12 cellular contexts compared by ENCODE assay signal in genomic region chr11:129234978-129235377, GRCh38. TPM values are rescaled to one million over a fixed set of nuclear protein-coding genes. Genes with fewer than 3 reads are reported as not detected.
DNase-seq lines count a peak whose midpoint lies in the region; ATAC-seq and TF ChIP-seq lines count a peak whose summit lies in the region.
"Had no signal": no experiment of that assay in that cellular context is flagged by ENCODE, and none has a peak within 500 bp of the region (broad histone marks: within the 10 kb centered on the region; RNA-seq: fewer than 3 reads in every experiment).

No MANE protein-coding gene starts in this region.

- no peak overlapping the region for H3K4me3 ChIP-seq in body of pancreas
- no peak overlapping the region for H3K4me3 ChIP-seq in right lobe of liver
- no peak overlapping the region for H3K4me3 ChIP-seq in foreskin fibroblast (ENCODE audit: low read depth in 1 of 2, low read length in 2 of 2)

- H3K27ac ChIP-seq in body of pancreas (peak overlapping the region in 1 of 4 donors; percentile 9), right lobe of liver (no peak overlapping the region)
- H3K27ac ChIP-seq: 22Rv1 had no signal

- 40 to 46% methylated on average over 5 of the region's 5 CpGs for WGBS in body of pancreas, 2 donors
- 37% methylated on average over 5 of the region's 5 CpGs for WGBS in right lobe of liver (ENCODE audit: insufficient coverage, low coverage, low lambda C conversion rate, missing lambda C conversion rate)

- no peak for TF ChIP-seq CTCF in body of pancreas (IDR thresholded peaks at IDR 0.05)
- no peak for TF ChIP-seq CTCF in right lobe of liver (IDR thresholded peaks at IDR 0.05)
- TF ChIP-seq CTCF in foreskin fibroblast (IDR thresholded peaks at IDR 0.05; ENCODE audit: low read depth, low read length) = no peak

- no peaks in the 10 kb centered on the region for H3K27me3 ChIP-seq in body of pancreas
- H3K27me3 ChIP-seq in right lobe of liver = no peaks in the 10 kb centered on the region

- intact Hi-C loops in body of pancreas (cut with DNase I) = no loop called here
- intact Hi-C loops in right lobe of liver (cut with DNase I) = loop anchor here in 1 of 2 donors (5.0 kb wide), 1 partner anchor 92 kb away; no protein-coding TSS in a partner anchor

- TF ChIP-seq POLR2A in body of pancreas (IDR thresholded peaks at IDR 0.05) = no peak
- TF ChIP-seq POLR2A in right lobe of liver (IDR thresholded peaks at IDR 0.05) = no peak

- DNase-seq in DMS53 (lab: John Stamatoyannopoulos, UW) (peak; percentile 37), DMS53 treated with DMSO at 0.1 percent for 48 hours (lab: John Stamatoyannopoulos, UW; ENCODE audit: unreplicated experiment) (no peak), COLO668 (lab: John Stamatoyannopoulos, UW; ENCODE audit: unreplicated experiment) (peak; percentile 7), body of pancreas (peak in 1 of 4 donors; percentile 8), right lobe of liver (no peak), foreskin fibroblast (no peak)
- no peak for DNase-seq in activated CD8-positive, alpha-beta memory T cell treated with anti-CD3 and anti-CD28 coated beads, Interleukin-2, amount 50 U/mL, for 4 hours
- DNase-seq: Caco-2; CD8-positive, alpha-beta T cell had no signal

- H3K9me3 ChIP-seq in body of pancreas (no peaks in the 10 kb centered on the region), right lobe of liver (no peaks in the 10 kb centered on the region)
- H3K9me3 ChIP-seq: Caco-2 had no signal

- H3K36me3 ChIP-seq in body of pancreas (replicated peaks in 1 of 2; ENCODE audit: insufficient read depth in 1 of 2, low read depth in 2 of 2) (no peaks in the 10 kb centered on the region), right lobe of liver (no peaks in the 10 kb centered on the region)

- peaks cover 16% of the 10 kb centered on the region for H3K4me1 ChIP-seq in body of pancreas
- H3K4me1 ChIP-seq in right lobe of liver = peaks cover 0 to 11% (median 0%) of the 10 kb centered on the region in 4 donors

- ATAC-seq in body of pancreas = peak; percentile 30
- ATAC-seq in right lobe of liver = peak; percentile 55 to 71 (median 66)
- no peak for ATAC-seq in HG03354 (IDR thresholded peaks at IDR 0.05; ENCODE audit: poor library complexity, severe bottlenecking, unreplicated experiment)
- ATAC-seq: CD8-positive, alpha-beta T cell; HCT116 had no signal

RNA-seq across cellular contexts. Expression of gene ARHGAP32, which starts 42.9 kb away (rescaled TPM):
- 10 to 100 TPM; 26.0 to 30.4 TPM for total RNA-seq in body of pancreas
- 10 to 100 TPM in 3 of 6 experiments, 1 to 10 TPM in 3; 5.0 to 12.3 (median 10.0) TPM for total RNA-seq in right lobe of liver

Comparison
In these comparisons a context has a peak if more than half of its experiments do, and no peak if none do; other contexts are left out.
1. DNase-seq: peak in DMS53 (single experiment) and COLO668 (single experiment); none in DMS53 treated with DMSO at 0.1 percent for 48 hours (single experiment), right lobe of liver (0 of 3), activated CD8-positive, alpha-beta memory T cell treated with anti-CD3 and anti-CD28 coated beads, Interleukin-2, amount 50 U/mL, for 4 hours (single experiment) and foreskin fibroblast (0 of 2).